19 cellular contexts compared by ENCODE assay signal in genomic region chr11:12853325-12853651, GRCh38.
DNase-seq lines count a peak whose midpoint lies in the region; ATAC-seq, FAIRE-seq and TF ChIP-seq lines count a peak whose summit lies in the region.
"Had no signal": no experiment of that assay in that cellular context is flagged by ENCODE, and none has a peak within 500 bp of the region (broad histone marks: within the 10 kb centered on the region; RNA-seq: fewer than 3 reads in every experiment).

No MANE protein-coding gene starts in this region.

- H4K20me1 ChIP-seq in keratinocyte (ENCODE audit: control insufficient read depth, extremely low read depth, insufficient read depth, low read length), result no peaks in the 10 kb centered on the region

- no peak overlapping the region for H3K9ac ChIP-seq in keratinocyte (ENCODE audit: control insufficient read depth, extremely low read depth, insufficient read depth, low read length)

- TF ChIP-seq POLR2A in A549 (IDR thresholded peaks at IDR 0.05; ENCODE audit: low read length) (no peak), prostate gland (IDR thresholded peaks at IDR 0.05) (no peak)

- no peak overlapping the region for H2AFZ ChIP-seq in keratinocyte (ENCODE audit: control insufficient read depth, low read length)

- H3K4me2 ChIP-seq in A549 (peak overlapping the region; percentile 65), keratinocyte (ENCODE audit: control insufficient read depth, extremely low read depth, insufficient read depth, low read depth, low read length) (peak overlapping the region; percentile 23)

- FAIRE-seq in A549 (lab: Jason Lieb, UNC) (no peak), keratinocyte (lab: Jason Lieb, UNC) (no peak)

- DNase-seq in A549 (ENCODE audit: low read depth in 1 of 2, low spot score in 1 of 2), result no peak
- no peak for DNase-seq in RWPE2 (ENCODE audit: low spot score)
- DNase-seq in keratinocyte (ENCODE audit: low read depth, low spot score), result no peak
- DNase-seq in prostate gland (ENCODE audit: low spot score), result no peak
- DNase-seq in stimulated activated naive CD4-positive, alpha-beta T cell treated with Interleukin-2 at 50 U/mL for 16 hours (lab: John Stamatoyannopoulos, UW), result no peak
- no peak for DNase-seq in GM10266 (ENCODE audit: extremely low spot score)
- DNase-seq in middle frontal gyrus (ENCODE audit: extremely low spot score, low spot score), result no peak
- DNase-seq: activated CD4-positive, CD25-positive, alpha-beta regulatory T cell; activated CD8-positive, alpha-beta memory T cell treated with anti-CD3 and anti-CD28 coated beads, Interleukin-2, amount 50 U/mL, for 4 hours; dermis blood vessel endothelial cell; H7; MV-4-11; naive thymus-derived CD8-positive, alpha-beta T cell; NCI-H2107; NCI-H748 treated with DMSO at 0.1 percent for 48 hours; retina; stimulated activated CD4-positive, alpha-beta T cell treated with anti-CD3 and anti-CD28 coated beads, Interleukin-4, amount 100 ng/mL, for 4 hours; T-cell had no signal

- H3K36me3 ChIP-seq in RWPE2 (ENCODE audit: low read depth) (peaks cover 4% of the 10 kb centered on the region; the same call in 1 of the 2 replicates), keratinocyte (ENCODE audit: control insufficient read depth in 2 of 2, extremely low read depth in 1 of 2, insufficient read depth in 2 of 2, low read length in 2 of 2) (peaks cover 0 to 4% of the 10 kb centered on the region in 2 experiments), prostate gland (no peaks in the 10 kb centered on the region)

- no peak overlapping the region; the same call in 2 of the 3 replicates for H3K4me3 ChIP-seq in A549
- no peak overlapping the region for H3K4me3 ChIP-seq in RWPE2 (ENCODE audit: severe bottlenecking)
- H3K4me3 ChIP-seq in keratinocyte (ENCODE audit: control insufficient read depth in 2 of 3, extremely low read depth in 1 of 3, insufficient read depth in 2 of 3, low read depth in 1 of 3, low read length in 3 of 3), result no peak overlapping the region
- H3K4me3 ChIP-seq in prostate gland, result no peak overlapping the region

- H3K27me3 ChIP-seq in RWPE2 (ENCODE audit: insufficient read depth, poor library complexity, severe bottlenecking), result no peaks in the 10 kb centered on the region
- H3K27me3 ChIP-seq in keratinocyte (ENCODE audit: control insufficient read depth, extremely low read depth, insufficient read depth, low read length), result no peaks in the 10 kb centered on the region
- H3K27me3 ChIP-seq in prostate gland (replicated peaks; ENCODE audit: insufficient read depth), result no peaks in the 10 kb centered on the region

- TF ChIP-seq CTCF in A549 (IDR thresholded peaks at IDR 0.05), result no peak
- TF ChIP-seq CTCF in RWPE2 (IDR thresholded peaks at IDR 0.05; ENCODE audit: poor library complexity, severe bottlenecking), result no peak
- TF ChIP-seq CTCF in keratinocyte (optimal IDR thresholded peaks at IDR 0.05 in 1 of 3, IDR thresholded peaks at IDR 0.05 in 1 of 3, conservative IDR thresholded peaks at IDR 0.05 in 1 of 3; ENCODE audit: extremely low read depth in 1 of 3, insufficient read depth in 2 of 3, low read length in 3 of 3), result no peak
- no peak for TF ChIP-seq CTCF in prostate gland (IDR thresholded peaks at IDR 0.05)
- TF ChIP-seq CTCF in GM10266 (IDR thresholded peaks at IDR 0.05; ENCODE audit: control insufficient read depth, insufficient read depth, low read depth, missing control alignments), result no peak

- ATAC-seq in A549 (no peak), RWPE2 (ENCODE audit: low read depth) (no peak), GM21528 (IDR thresholded peaks at IDR 0.05; ENCODE audit: low FRiP score, unreplicated experiment) (no peak)
- ATAC-seq: naive thymus-derived CD8-positive, alpha-beta T cell; T-cell had no signal

- intact Hi-C loops in prostate gland (cut with DNase I), result no loop called here

- TF ChIP-seq RAD21 in A549 (conservative IDR thresholded peaks at IDR 0.05 in 1 of 2, IDR thresholded peaks at IDR 0.05 in 1 of 2), result no peak

- H3K27ac ChIP-seq in A549 (peak overlapping the region; percentile 65 to 69; a peak in 4 of 6 replicates), RWPE2 (ENCODE audit: poor library complexity, severe bottlenecking) (peak overlapping the region; percentile 62), keratinocyte (ENCODE audit: control insufficient read depth, insufficient read depth, low read length) (peak overlapping the region; percentile 28), prostate gland (peak overlapping the region; percentile 65 to 76)

- TF ChIP-seq EP300 in A549 (IDR thresholded peaks at IDR 0.05), result no peak

- WGBS in A549 (ENCODE audit: missing lambda C conversion rate), result 35% methylated on average over 1 of the region's 1 CpG
- WGBS in prostate gland, result 47% methylated on average over 1 of the region's 1 CpG

- peaks cover 68% of the 10 kb centered on the region for H3K79me2 ChIP-seq in keratinocyte (ENCODE audit: control insufficient read depth, insufficient read depth, low read length)

- CTCF ChIA-PET in A549 (lab: Yijun Ruan, JAX), result interaction anchor here (0.7 to 1.0 kb wide), 2 partner anchors 10 to 39 kb away, joined by 3 read pairs; no protein-coding TSS in a partner anchor

- no peaks in the 10 kb centered on the region for H3K9me3 ChIP-seq in A549
- H3K9me3 ChIP-seq in RWPE2 (ENCODE audit: severe bottlenecking), result no peaks in the 10 kb centered on the region
- H3K9me3 ChIP-seq in keratinocyte (ENCODE audit: control insufficient read depth, low read depth, low read length), result no peaks in the 10 kb centered on the region
- no peaks in the 10 kb centered on the region for H3K9me3 ChIP-seq in prostate gland

- dilution Hi-C loops in keratinocyte (cut with MboI; ENCODE audit: extremely low pct_ligation_motif_present, low sequenced_read_pairs), result no loop called here

- POLR2A ChIA-PET in A549 (lab: Yijun Ruan, JAX), result no interaction called here

- peaks cover 6% of the 10 kb centered on the region for H3K9me1 ChIP-seq in keratinocyte (ENCODE audit: control insufficient read depth, extremely low read depth, insufficient read depth, low read length)

- peaks cover 51% of the 10 kb centered on the region for H3K4me1 ChIP-seq in A549
- peaks cover 25% of the 10 kb centered on the region for H3K4me1 ChIP-seq in RWPE2 (ENCODE audit: insufficient read depth, poor library complexity, severe bottlenecking)
- H3K4me1 ChIP-seq in keratinocyte (ENCODE audit: control insufficient read depth, extremely low read depth, insufficient read depth, low read length), result peaks cover 26% of the 10 kb centered on the region
- H3K4me1 ChIP-seq in prostate gland (replicated peaks), result peaks cover 10% of the 10 kb centered on the region

TF ChIP-seq in A549, 52 proteins besides CTCF, POLR2A, EP300 and RAD21:
- TF ChIP-seq ZFP36 (IDR thresholded peaks at IDR 0.05; ENCODE audit: borderline replicate concordance, partially characterized antibody) (no peak), RCOR1 (IDR thresholded peaks at IDR 0.05; ENCODE audit: low read depth, low read length) (no peak), RARB (CRISPR knock-in tag; IDR thresholded peaks at IDR 0.05) (no peak), CBX2 (IDR thresholded peaks at IDR 0.05; ENCODE audit: borderline replicate concordance, low read depth) (no peak)
